ENCODE assay signal across 23 cellular contexts in genomic region chr12:116002890-116003536, GRCh38.
DNase-seq lines count a peak whose midpoint lies in the region; ATAC-seq and TF ChIP-seq lines count a peak whose summit lies in the region.
"Had no signal": no experiment of that assay in that cellular context is flagged by ENCODE, and none has a peak within 500 bp of the region (broad histone marks: within the 10 kb centered on the region; RNA-seq: fewer than 3 reads in every experiment).

No MANE protein-coding gene starts in this region.

- H3K27me3 Mint-ChIP-seq in T-helper 17 cell = no peaks in the 10 kb centered on the region

- no peaks in the 10 kb centered on the region for H3K27me3 ChIP-seq in stomach
- H3K27me3 ChIP-seq: cardiac muscle cell, tibial nerve had no signal

- WGBS in stomach, 5 donors = 90 to 95% (median 91%) methylated on average over 6 of the region's 6 CpGs

- no peak overlapping the region for H3K4me3 ChIP-seq in stomach
- H3K4me3 ChIP-seq: cardiac muscle cell, tibial nerve had no signal

- peak; percentile 12 for DNase-seq in GM03348 (ENCODE audit: low spot score)
- no peak for DNase-seq in T-helper 17 cell
- DNase-seq in fibroblast of gingiva (ENCODE audit: low read depth) = peak; percentile 68
- peak; percentile 70 for DNase-seq in renal cortical epithelial cell (ENCODE audit: low read depth)
- no peak for DNase-seq in stomach
- no peak for DNase-seq in T1000 (lab: John Stamatoyannopoulos, UW)
- DNase-seq: AML-193; amniotic stem cell; DND-41; glutamatergic neuron; H9; left cardiac atrium; NCI-H1694 treated with DMSO at 0.1 percent for 48 hours; NCI-H226; NCI-H774; stimulated activated CD4-positive, alpha-beta T cell treated with anti-CD3 and anti-CD28 coated beads, Interleukin-1b, Interleukin-23, amount 100 ng/mL, for 48 hours; stimulated activated naive CD4-positive, alpha-beta T cell had no signal

- H3K4me3 Mint-ChIP-seq in T-helper 17 cell = no peak overlapping the region
- H3K4me3 Mint-ChIP-seq: H9, mesothelial cell of epicardium, nephron had no signal

- H3K9me3 ChIP-seq in T-helper 17 cell (ENCODE audit: control insufficient read depth, low read length, poor library complexity, severe bottlenecking) = no peaks in the 10 kb centered on the region
- H3K9me3 ChIP-seq in stomach = no peaks in the 10 kb centered on the region
- H3K9me3 ChIP-seq: tibial nerve had no signal

- no peaks in the 10 kb centered on the region for H3K36me3 Mint-ChIP-seq in T-helper 17 cell (ENCODE audit: low read depth)

- H3K4me1 ChIP-seq in stomach = peaks cover 0 to 24% (median 17%) of the 10 kb centered on the region in 4 donors

- no peak overlapping the region for H3K27ac ChIP-seq in stomach
- H3K27ac ChIP-seq: cardiac muscle cell, parathyroid adenoma had no signal

- intact Hi-C loops in stomach (cut with DNase I; ENCODE audit: low total_unique reads) = loop anchor here (10.0 kb wide), 1 partner anchor 712 kb away; no protein-coding TSS in a partner anchor

- no peak for TF ChIP-seq CTCF in stomach (IDR thresholded peaks at IDR 0.05)

- peak overlapping the region; percentile 49 for H3K27ac Mint-ChIP-seq in T-helper 17 cell
- H3K27ac Mint-ChIP-seq: H9, mesothelial cell of epicardium had no signal

- peaks cover 11 to 67% (median 66%) of the 10 kb centered on the region in 4 donors for H3K36me3 ChIP-seq in stomach

- TF ChIP-seq POLR2A in stomach (IDR thresholded peaks at IDR 0.05) = no peak

- ATAC-seq in T-helper 17 cell = no peak
- ATAC-seq in GM19324 (IDR thresholded peaks at IDR 0.05; ENCODE audit: low FRiP score, unreplicated experiment) = no peak

- H3K4me1 Mint-ChIP-seq in T-helper 17 cell = peaks cover 6% of the 10 kb centered on the region

- TF ChIP-seq EP300 in stomach (IDR thresholded peaks at IDR 0.05) = no peak

Comparison
In these comparisons a context has a peak if more than half of its experiments do, and no peak if none do; other contexts are left out.
1. DNase-seq: peak in GM03348 (single experiment), fibroblast of gingiva (single experiment) and renal cortical epithelial cell (single experiment); none in T-helper 17 cell (0 of 3), stomach (single experiment) and T1000 (single experiment).